Comparison of ENCODE assay signal across 8 cellular contexts in the genomic region with DNA sequence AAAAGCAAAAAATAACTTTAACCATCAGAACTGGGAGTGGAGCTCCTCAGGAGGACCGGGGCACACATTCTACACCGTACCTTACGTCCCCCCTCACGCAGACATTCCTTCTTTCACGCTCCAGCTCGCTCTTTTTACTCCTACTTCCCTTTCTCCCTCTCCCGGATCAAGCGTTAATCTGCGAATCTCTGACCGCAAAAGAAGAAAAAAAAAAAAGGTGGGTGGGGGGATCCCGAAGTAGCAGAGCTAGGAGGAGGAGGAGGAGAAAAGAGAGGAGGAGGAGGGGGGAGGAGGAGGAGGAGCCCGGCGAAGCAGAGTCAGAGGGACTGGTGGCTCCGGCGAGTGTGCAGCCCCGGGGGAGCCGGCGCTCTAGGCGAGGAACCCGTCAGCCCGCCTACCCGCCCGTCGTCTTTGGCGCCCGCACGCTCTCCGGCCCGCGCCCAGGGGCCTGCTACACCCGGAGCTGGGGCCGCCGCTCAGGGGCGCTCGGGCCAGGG. TPM values are rescaled to one million over a fixed set of nuclear protein-coding genes. Genes with fewer than 3 reads are reported as not detected.
DNase-seq lines count a peak whose midpoint lies in the region; ATAC-seq and TF ChIP-seq lines count a peak whose summit lies in the region.

A gene (plus strand): TSS at position 320 of the 497 bp plus-strand sequence.

- DNase-seq in NCI-H524 (lab: John Stamatoyannopoulos, UW) (peak; percentile 42 to 57), NCI-H524 treated with DMSO at 0.1 percent for 48 hours (lab: John Stamatoyannopoulos, UW) (no peak), cardiac muscle cell (ENCODE audit: low read depth in 1 of 2, low spot score in 1 of 2) (peak; percentile 16 to 51), pulmonary artery endothelial cell (ENCODE audit: low read depth, low spot score) (no peak), NCI-H146 treated with DMSO at 0.1 percent for 48 hours (lab: John Stamatoyannopoulos, UW; ENCODE audit: unreplicated experiment) (no peak), SIG-M5 treated with dmso at 0.1 percent for 504 hours (lab: John Stamatoyannopoulos, UW; ENCODE audit: unreplicated experiment) (no peak)
- DNase-seq in activated CD8-positive, alpha-beta memory T cell treated with anti-CD3 and anti-CD28 coated beads, Interleukin-2, amount 50 U/mL, for 4 hours = peak; percentile 26

- H3K4me1 ChIP-seq in cardiac muscle cell (ENCODE audit: low read depth) = peaks cover 4% of the 10 kb centered on the region

- no peak for ATAC-seq in GM18519 (IDR thresholded peaks at IDR 0.05; ENCODE audit: low FRiP score, unreplicated experiment)

- H3K4me3 ChIP-seq in cardiac muscle cell = peak within 1 kb of the TSS; percentile 69

- H3K36me3 ChIP-seq in cardiac muscle cell = no peaks in the 10 kb centered on the region

- no peaks in the 10 kb centered on the region for H3K9me3 ChIP-seq in cardiac muscle cell (ENCODE audit: low read depth)

- H3K27ac ChIP-seq in cardiac muscle cell = peak within 1 kb of the TSS; percentile 72

- H3K27me3 ChIP-seq in cardiac muscle cell = no peaks in the 10 kb centered on the region

- no peak for TF ChIP-seq CTCF in cardiac muscle cell (IDR thresholded peaks at IDR 0.05; ENCODE audit: low read depth, low read length)

RNA-seq across cellular contexts. Expression of the gene that starts here (rescaled TPM):
- total RNA-seq in cardiac muscle cell = 5.9 and 6.6 TPM in 2 replicates
- 5.6 and 7.9 TPM in 2 replicates for polyA plus RNA-seq in cardiac muscle cell
- 21.2 and 22.0 TPM in 2 replicates for total RNA-seq in pulmonary artery endothelial cell

Comparison
In these comparisons a context has a peak if more than half of its experiments do, and no peak if none do; other contexts are left out.
1. DNase-seq: peak in NCI-H524 (2 of 2), activated CD8-positive, alpha-beta memory T cell treated with anti-CD3 and anti-CD28 coated beads, Interleukin-2, amount 50 U/mL, for 4 hours (single experiment) and cardiac muscle cell (2 of 2); none in NCI-H524 treated with DMSO at 0.1 percent for 48 hours (single experiment), pulmonary artery endothelial cell (single experiment), NCI-H146 treated with DMSO at 0.1 percent for 48 hours (single experiment) and SIG-M5 treated with dmso at 0.1 percent for 504 hours (single experiment).